In the genomic region with DNA sequence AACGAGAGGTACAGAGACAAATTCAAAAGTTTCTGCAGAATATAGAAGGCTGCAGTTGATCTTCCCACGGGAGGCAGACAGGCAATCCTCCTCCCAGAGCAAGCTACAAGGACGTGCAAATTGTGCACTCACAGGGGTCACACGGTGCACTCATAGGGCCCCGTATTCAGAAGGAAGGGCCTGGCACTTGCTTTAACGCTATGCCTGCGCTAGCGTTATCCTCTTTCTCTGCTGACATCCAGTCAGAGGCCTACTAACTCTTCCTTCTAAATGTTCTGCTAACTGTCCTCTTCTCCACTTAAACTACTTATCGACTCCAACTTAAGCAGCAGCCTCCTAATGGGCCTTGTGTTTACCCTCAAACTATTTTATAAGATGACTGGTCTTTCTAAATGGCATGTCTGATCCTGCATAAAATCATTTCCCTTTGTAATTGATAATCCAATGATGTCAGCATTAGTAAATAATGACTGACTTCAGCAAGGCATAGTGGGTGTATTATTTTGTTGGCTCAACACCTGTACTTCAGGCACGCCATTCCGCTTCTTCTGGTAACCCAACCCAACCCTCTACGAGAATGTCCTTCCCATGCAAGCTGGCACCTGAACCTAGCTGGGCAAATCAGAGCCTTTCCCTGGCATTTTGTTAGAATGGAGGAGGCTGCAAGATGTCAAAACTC, we compare ENCODE assay signal across 10 cellular contexts. TPM values are rescaled to one million over a fixed set of nuclear protein-coding genes. Genes with fewer than 3 reads are reported as not detected.
DNase-seq lines count a peak whose midpoint lies in the region; ATAC-seq and TF ChIP-seq lines count a peak whose summit lies in the region.
"Had no signal": no experiment of that assay in that cellular context is flagged by ENCODE, and none has a peak within 500 bp of the region (broad histone marks: within the 10 kb centered on the region; RNA-seq: fewer than 3 reads in every experiment).

No MANE protein-coding gene starts in this region.

- peak overlapping the region; percentile 99 to 100 for H3K27ac ChIP-seq in breast epithelium

- TF ChIP-seq CTCF in breast epithelium (IDR thresholded peaks at IDR 0.05) = no peak
- TF ChIP-seq CTCF in omental fat pad (IDR thresholded peaks at IDR 0.05) = no peak

- H3K4me3 ChIP-seq in breast epithelium = peak overlapping the region; percentile 91 to 95 (median 95)

- intact Hi-C loops in breast epithelium (cut with DNase I; ENCODE audit: low total_unique reads) = no loop called here

- peaks cover 0 to 30% of the 10 kb centered on the region in 2 donors for H3K4me1 ChIP-seq in breast epithelium

- H3K4me3 Mint-ChIP-seq in activated naive CD8-positive, alpha-beta T cell = peak overlapping the region; percentile 27
- H3K4me3 Mint-ChIP-seq in activated naive CD8-positive, alpha-beta T cell treated with anti-CD3 and anti-CD28 coated beads for 36 hours = no peak overlapping the region
- peak overlapping the region; percentile 99 for H3K4me3 Mint-ChIP-seq in memory B cell

- DNase-seq in activated naive CD8-positive, alpha-beta T cell treated with anti-CD3 and anti-CD28 coated beads for 36 hours = no peak
- DNase-seq in breast epithelium (ENCODE audit: low spot score in 2 of 2) (no peak), memory B cell (ENCODE audit: low spot score in 2 of 2) (no peak), ureter (ENCODE audit: low spot score) (peak; percentile 65), KG1 (lab: John Stamatoyannopoulos, UW) (no peak), omental fat pad (ENCODE audit: low spot score) (no peak), left lobe of liver (ENCODE audit: low spot score) (no peak)
- DNase-seq: activated CD4-positive, alpha-beta T cell treated with anti-CD3 and anti-CD28 coated beads for 4 hours; stimulated activated CD8-positive, alpha-beta memory T cell treated with anti-CD3 and anti-CD28 coated beads, Interleukin-4, amount 100 ng/mL, for 48 hours had no signal

- H3K36me3 ChIP-seq in breast epithelium = no peaks in the 10 kb centered on the region

- H3K36me3 Mint-ChIP-seq in activated naive CD8-positive, alpha-beta T cell = peaks cover 2% of the 10 kb centered on the region
- peaks cover 16% of the 10 kb centered on the region for H3K36me3 Mint-ChIP-seq in activated naive CD8-positive, alpha-beta T cell treated with anti-CD3 and anti-CD28 coated beads for 36 hours
- H3K36me3 Mint-ChIP-seq in memory B cell = peaks cover 7% of the 10 kb centered on the region

- no peaks in the 10 kb centered on the region for H3K9me3 ChIP-seq in breast epithelium

- H3K27me3 ChIP-seq in breast epithelium = no peaks in the 10 kb centered on the region

- no peak overlapping the region for H3K27ac Mint-ChIP-seq in activated naive CD8-positive, alpha-beta T cell
- no peak overlapping the region for H3K27ac Mint-ChIP-seq in activated naive CD8-positive, alpha-beta T cell treated with anti-CD3 and anti-CD28 coated beads for 36 hours
- peak overlapping the region; percentile 99 for H3K27ac Mint-ChIP-seq in memory B cell

- no peaks in the 10 kb centered on the region for H3K9me3 Mint-ChIP-seq in activated naive CD8-positive, alpha-beta T cell (ENCODE audit: low read depth)
- H3K9me3 Mint-ChIP-seq in activated naive CD8-positive, alpha-beta T cell treated with anti-CD3 and anti-CD28 coated beads for 36 hours = peaks cover 2% of the 10 kb centered on the region
- H3K9me3 Mint-ChIP-seq in memory B cell = no peaks in the 10 kb centered on the region

- no peaks in the 10 kb centered on the region for H3K27me3 Mint-ChIP-seq in activated naive CD8-positive, alpha-beta T cell
- no peaks in the 10 kb centered on the region for H3K27me3 Mint-ChIP-seq in activated naive CD8-positive, alpha-beta T cell treated with anti-CD3 and anti-CD28 coated beads for 36 hours
- H3K27me3 Mint-ChIP-seq in memory B cell = no peaks in the 10 kb centered on the region

- H3K4me1 Mint-ChIP-seq in activated naive CD8-positive, alpha-beta T cell (ENCODE audit: low read depth) = peaks cover 57% of the 10 kb centered on the region
- peaks cover 51% of the 10 kb centered on the region for H3K4me1 Mint-ChIP-seq in activated naive CD8-positive, alpha-beta T cell treated with anti-CD3 and anti-CD28 coated beads for 36 hours
- peaks cover 47% of the 10 kb centered on the region for H3K4me1 Mint-ChIP-seq in memory B cell

- TF ChIP-seq POLR2A in breast epithelium (IDR thresholded peaks at IDR 0.05) = no peak

- ATAC-seq in memory B cell (ENCODE audit: low read depth) (no peak), omental fat pad (ENCODE audit: low FRiP score) (no peak), left lobe of liver (no peak)

RNA-seq across cellular contexts. Expression of gene IFNGR1, which starts 2.2 kb away (rescaled TPM):
- total RNA-seq in activated naive CD8-positive, alpha-beta T cell treated with anti-CD3 and anti-CD28 coated beads for 36 hours = 10 to 100 TPM; 20.5 to 22.1 TPM
- total RNA-seq in breast epithelium (100 to 1,000 TPM; 126 to 207 (median 144) TPM), ureter (81.2 TPM), omental fat pad (100 to 1,000 TPM; 104 to 261 (median 147) TPM), left lobe of liver (23.0 TPM)

RNA-seq across cellular contexts. Expression of gene IL22RA2, which starts 43.6 kb away (rescaled TPM):
- not detected for total RNA-seq in activated naive CD8-positive, alpha-beta T cell treated with anti-CD3 and anti-CD28 coated beads for 36 hours
- total RNA-seq in breast epithelium (under 1 TPM in 1 of 3 donors, not detected in 2; 0.15 TPM), ureter (not detected), omental fat pad (not detected), left lobe of liver (not detected)
